Comparison of ENCODE assay signal across 8 cellular contexts in genomic region chr22:24224468-24224867, GRCh38. TPM values are rescaled to one million over a fixed set of nuclear protein-coding genes. Genes with fewer than 3 reads are reported as not detected.
"Had no signal": no experiment of that assay in that cellular context is flagged by ENCODE, and none has a peak within 500 bp of the region (broad histone marks: within the 10 kb centered on the region; RNA-seq: fewer than 3 reads in every experiment).

No MANE protein-coding gene starts in this region.

- H3K36me3 ChIP-seq: HAP-1 had no signal

- H3K4me1 ChIP-seq: HAP-1 had no signal

- ATAC-seq: HCT116, HepG2 had no signal

- H2AFZ ChIP-seq: GM23248 had no signal

- DNase-seq: GM23248, GOT3, HFFc6 had no signal

- H3K27ac ChIP-seq: GM23248, HL-60 had no signal

- H3K9ac ChIP-seq: GM23248 had no signal

- H3K4me3 ChIP-seq: GM23248, HAP-1 had no signal

RNA-seq across cellular contexts. Expression of gene GGT5, which starts 20.4 kb away (rescaled TPM):
- polyA plus RNA-seq: IgD-negative memory B cell had no signal

RNA-seq across cellular contexts. Expression of gene SUSD2, which starts 43.2 kb away (rescaled TPM):
- polyA plus RNA-seq: IgD-negative memory B cell had no signal
